1 cellular context compared by ENCODE assay signal in the genomic region with DNA sequence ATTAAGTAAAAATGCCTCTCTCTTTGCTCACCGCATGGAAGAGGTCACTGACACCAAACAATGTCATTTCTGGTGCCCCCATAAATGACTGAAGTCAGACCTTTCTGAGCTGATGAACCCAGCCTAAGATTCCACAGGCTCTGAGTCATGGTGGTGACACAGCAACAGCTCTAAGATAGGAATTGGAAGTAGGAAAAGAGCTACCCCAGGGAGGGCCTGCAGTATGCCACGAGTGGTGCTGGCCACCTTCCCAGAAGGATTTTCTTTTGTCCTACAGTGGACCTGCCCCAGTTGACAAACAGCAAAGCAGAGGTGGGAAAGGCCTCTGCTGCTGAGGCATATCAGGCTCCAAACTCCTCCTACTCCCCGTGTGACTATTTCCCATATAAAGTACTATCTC.
TF ChIP-seq lines count a peak whose summit lies in the region.

No MANE protein-coding gene starts in this region.

TF ChIP-seq in IMR-90, 13 proteins besides CTCF, POLR2A, EP300 and RAD21 (continued from another document):
- TF ChIP-seq, protein P1, sequence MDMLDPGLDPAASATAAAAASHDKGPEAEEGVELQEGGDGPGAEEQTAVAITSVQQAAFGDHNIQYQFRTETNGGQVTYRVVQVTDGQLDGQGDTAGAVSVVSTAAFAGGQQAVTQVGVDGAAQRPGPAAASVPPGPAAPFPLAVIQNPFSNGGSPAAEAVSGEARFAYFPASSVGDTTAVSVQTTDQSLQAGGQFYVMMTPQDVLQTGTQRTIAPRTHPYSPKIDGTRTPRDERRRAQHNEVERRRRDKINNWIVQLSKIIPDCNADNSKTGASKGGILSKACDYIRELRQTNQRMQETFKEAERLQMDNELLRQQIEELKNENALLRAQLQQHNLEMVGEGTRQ (IDR thresholded peaks at IDR 0.05; ENCODE audit: low read depth, low read length), result no peak
- TF ChIP-seq CEBPB (IDR thresholded peaks at IDR 0.05; ENCODE audit: low read depth, low read length) (no peak), MAFK (IDR thresholded peaks at IDR 0.05; ENCODE audit: low read depth, low read length) (no peak; the same call in 1 of the 2 replicates)
